ENCODE assay signal across 8 cellular contexts in the genomic region with DNA sequence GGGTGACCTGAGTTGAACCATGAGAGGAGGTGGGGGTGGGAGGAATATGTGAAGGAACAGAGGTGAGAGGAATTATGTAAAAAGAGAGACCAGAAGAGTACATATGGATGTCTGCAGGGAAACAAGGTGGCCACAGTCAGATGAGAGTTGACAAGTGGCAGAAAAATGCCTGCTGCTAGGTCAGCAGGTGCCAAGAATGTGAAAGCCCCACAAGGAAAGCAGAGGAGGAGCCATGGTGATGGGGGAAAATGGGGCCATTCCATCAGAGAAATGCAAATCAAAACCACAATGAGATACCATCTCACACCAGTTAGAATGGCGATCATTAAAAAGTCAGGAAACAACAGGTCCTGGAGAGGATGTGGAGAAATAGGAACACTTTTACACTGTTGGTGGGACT.
A peak's percentile ranks its signal among the peaks of the same experiment; 100 is the strongest.
DNase-seq lines count a peak whose midpoint lies in the region; FAIRE-seq and TF ChIP-seq lines count a peak whose summit lies in the region.
"Not testable (repeated sequence)": the region's sequence is repeated elsewhere in the genome, so short reads cannot be mapped to it uniquely, and the experiment has no call there.

No MANE protein-coding gene starts in this region.

- H3K4me1 Mint-ChIP-seq in Caco-2 (ENCODE audit: low read depth, unreplicated experiment) = not testable (repeated sequence)
- peaks cover 15% of the 10 kb centered on the region for H3K4me1 Mint-ChIP-seq in T-helper 2 cell treated with Interferon-gamma antibody and Interleukin-4, amounts not matched to agents 5 μg/mL and 100 μg/mL, for 36 hours (ENCODE audit: low read depth)
- H3K4me1 Mint-ChIP-seq in astrocyte (ENCODE audit: low read depth, unreplicated experiment) = peaks cover 45% of the 10 kb centered on the region
- H3K4me1 Mint-ChIP-seq in nephron = peaks cover 67% of the 10 kb centered on the region

- not testable (repeated sequence) for H3K9me3 ChIP-seq in Caco-2; astrocyte (ENCODE audit: insufficient read depth, low read depth, low read length); esophagus muscularis mucosa; muscle layer of colon (ENCODE audit: low read length)

- not testable (repeated sequence) for H3K27me3 Mint-ChIP-seq in Caco-2 (ENCODE audit: insufficient read depth, unreplicated experiment); T-helper 2 cell treated with Interferon-gamma antibody and Interleukin-4, amounts not matched to agents 5 μg/mL and 100 μg/mL, for 36 hours (ENCODE audit: low read depth); astrocyte (ENCODE audit: low read depth, unreplicated experiment); nephron (ENCODE audit: low read depth)

- H3K4me2 ChIP-seq in astrocyte (ENCODE audit: low read length) = not testable (repeated sequence)

- H3K4me3 ChIP-seq in Caco-2 (ENCODE audit: low read depth, low read length); astrocyte (ENCODE audit: insufficient read depth, low read depth, low read length); esophagus muscularis mucosa; muscle layer of colon (ENCODE audit: low read depth in 1 of 2, low read length in 2 of 2): not testable (repeated sequence)

- not testable (repeated sequence) for H3K4me3 Mint-ChIP-seq in Caco-2 (ENCODE audit: unreplicated experiment); T-helper 2 cell treated with Interferon-gamma antibody and Interleukin-4, amounts not matched to agents 5 μg/mL and 100 μg/mL, for 36 hours; nephron
- H3K4me3 Mint-ChIP-seq in astrocyte (ENCODE audit: unreplicated experiment) = peak overlapping the region; percentile 55

- TF ChIP-seq EP300 in esophagus muscularis mucosa (IDR thresholded peaks at IDR 0.05) = not testable (repeated sequence)

- not testable (repeated sequence) for H3K9ac ChIP-seq in astrocyte (ENCODE audit: low read length); muscle layer of colon (ENCODE audit: low read length)

- not testable (repeated sequence) for TF ChIP-seq CTCF in Caco-2 (IDR thresholded peaks at IDR 0.05; ENCODE audit: insufficient read depth in 1 of 2, low read depth in 1 of 2, low read length in 1 of 2, severe bottlenecking in 1 of 2, unreplicated experiment in 1 of 2); astrocyte (IDR thresholded peaks at IDR 0.05; ENCODE audit: insufficient read depth, low read depth, low read length); esophagus muscularis mucosa (IDR thresholded peaks at IDR 0.05); nephron (IDR thresholded peaks at IDR 0.05; ENCODE audit: unreplicated experiment in 3 of 3)

- not testable (repeated sequence) for H3K36me3 ChIP-seq in Caco-2 (ENCODE audit: control insufficient read depth, insufficient read depth, low read length); astrocyte (ENCODE audit: insufficient read depth, low read length); esophagus muscularis mucosa; muscle layer of colon (ENCODE audit: insufficient read depth, low read length)

- not testable (repeated sequence) for H3K4me1 ChIP-seq in Caco-2
- H3K4me1 ChIP-seq in astrocyte (ENCODE audit: insufficient read depth, low read length) (peaks cover 11% of the 10 kb centered on the region), esophagus muscularis mucosa (peaks cover 3 to 52% (median 30%) of the 10 kb centered on the region in 4 donors), muscle layer of colon (ENCODE audit: insufficient read depth, low read length) (peaks cover 15% of the 10 kb centered on the region)

- not testable (repeated sequence) for DNase-seq in Caco-2; T-helper 2 cell treated with Interferon-gamma antibody and Interleukin-4, amounts not matched to agents 5 μg/mL and 100 μg/mL, for 36 hours (ENCODE audit: low spot score); astrocyte (ENCODE audit: low read depth); caudate nucleus (lab: John Stamatoyannopoulos, UW); esophagus muscularis mucosa (ENCODE audit: extremely low spot score)
- DNase-seq in M059J (ENCODE audit: low read depth) = peak; percentile 63

- FAIRE-seq in astrocyte (lab: Jason Lieb, UNC) = not testable (repeated sequence)

- POLR2A ChIA-PET in Caco-2 (lab: Charles Lee) = not testable (repeated sequence)

- TF ChIP-seq POLR2A in esophagus muscularis mucosa (IDR thresholded peaks at IDR 0.05; ENCODE audit: low read depth) = not testable (repeated sequence)

- not testable (repeated sequence) for H3K27ac ChIP-seq in astrocyte (ENCODE audit: low read depth, low read length)
- H3K27ac ChIP-seq in caudate nucleus (ENCODE audit: low read depth, low read length) (peak overlapping the region; percentile 45), esophagus muscularis mucosa (replicated peaks in 1 of 4) (peak overlapping the region; percentile 5 to 66 (median 48)), muscle layer of colon (ENCODE audit: low read depth, low read length) (peak overlapping the region; percentile 17)

- H3K27ac Mint-ChIP-seq in Caco-2 (ENCODE audit: unreplicated experiment) (peak overlapping the region; percentile 57), astrocyte (ENCODE audit: unreplicated experiment) (peak overlapping the region; percentile 50), nephron (peak overlapping the region in 2 of 3 experiments; percentile 20 to 75)
- peak overlapping the region; percentile 33 for H3K27ac Mint-ChIP-seq in T-helper 2 cell treated with Interferon-gamma antibody and Interleukin-4, amounts not matched to agents 5 μg/mL and 100 μg/mL, for 36 hours

- not testable (repeated sequence) for H4K20me1 ChIP-seq in astrocyte (ENCODE audit: insufficient read depth, low read length)

- H3K27me3 ChIP-seq in Caco-2 (replicated peaks; ENCODE audit: control insufficient read depth, insufficient read depth, low read length); astrocyte (ENCODE audit: insufficient read depth, low read length); esophagus muscularis mucosa; muscle layer of colon (ENCODE audit: control insufficient read depth in 1 of 2, insufficient read depth in 2 of 2, low read length in 2 of 2): not testable (repeated sequence)

- H2AFZ ChIP-seq in astrocyte (ENCODE audit: low read depth, low read length) = not testable (repeated sequence)

- not testable (repeated sequence) for H3K79me2 ChIP-seq in astrocyte (ENCODE audit: insufficient read depth, low read length)

- 80% methylated on average over 1 of the region's 1 CpG for WGBS in esophagus muscularis mucosa

- CTCF ChIA-PET in Caco-2 (lab: Charles Lee) = not testable (repeated sequence)

- H3K9me3 Mint-ChIP-seq in Caco-2 (ENCODE audit: unreplicated experiment); astrocyte (ENCODE audit: unreplicated experiment); nephron: not testable (repeated sequence)
- peaks cover 28% of the 10 kb centered on the region for H3K9me3 Mint-ChIP-seq in T-helper 2 cell treated with Interferon-gamma antibody and Interleukin-4, amounts not matched to agents 5 μg/mL and 100 μg/mL, for 36 hours

- not testable (repeated sequence) for H3K36me3 Mint-ChIP-seq in Caco-2 (ENCODE audit: insufficient read depth, unreplicated experiment); nephron (ENCODE audit: low read depth)
- H3K36me3 Mint-ChIP-seq in T-helper 2 cell treated with Interferon-gamma antibody and Interleukin-4, amounts not matched to agents 5 μg/mL and 100 μg/mL, for 36 hours (ENCODE audit: low read depth) = peaks cover 46% of the 10 kb centered on the region
- peaks cover 15% of the 10 kb centered on the region for H3K36me3 Mint-ChIP-seq in astrocyte (ENCODE audit: low read depth, unreplicated experiment)

- intact Hi-C loops in Caco-2 (cut with micrococcal nuclease; ENCODE audit: unreplicated experiment); esophagus muscularis mucosa (cut with DNase I): not testable (repeated sequence)

- not testable (repeated sequence) for BruUV-seq in Caco-2 (replicated peaks; lab: Mats Ljungman, UMichigan)
